20 cellular contexts compared by ENCODE assay signal in genomic region chr2:188466761-188467160, GRCh38.
A peak's percentile ranks its signal among the peaks of the same experiment; 100 is the strongest.
DNase-seq lines count a peak whose midpoint lies in the region; ATAC-seq, FAIRE-seq and TF ChIP-seq lines count a peak whose summit lies in the region.
"Had no signal": no experiment of that assay in that cellular context is flagged by ENCODE, and none has a peak within 500 bp of the region (broad histone marks: within the 10 kb centered on the region; RNA-seq: fewer than 3 reads in every experiment).

No MANE protein-coding gene starts in this region.

- no peak for TF ChIP-seq EP300 in tibial nerve (IDR thresholded peaks at IDR 0.05)

- ATAC-seq in foreskin keratinocyte (peak; percentile 44), HG03139 (IDR thresholded peaks at IDR 0.05; ENCODE audit: unreplicated experiment) (no peak)
- ATAC-seq: Right ventricle myocardium inferior had no signal

- no peaks in the 10 kb centered on the region for H3K27me3 Mint-ChIP-seq in progenitor cell of endocrine pancreas
- H3K27me3 Mint-ChIP-seq: CD4-positive, CD25-positive, alpha-beta regulatory T cell had no signal

- H3K27ac ChIP-seq in adrenal gland = peak overlapping the region in 4 of 5 donors; percentile 6 to 51 (median 42)
- H3K27ac ChIP-seq in foreskin keratinocyte = no peak overlapping the region
- no peak overlapping the region for H3K27ac ChIP-seq in tibial nerve
- H3K27ac ChIP-seq: PC-9, SJCRH30 had no signal

- intact Hi-C loops in adrenal gland (cut with DNase I) = no loop called here

- TF ChIP-seq CTCF in adrenal gland (IDR thresholded peaks at IDR 0.05) (no peak), foreskin keratinocyte (conservative IDR thresholded peaks at IDR 0.05) (no peak), progenitor cell of endocrine pancreas (IDR thresholded peaks at IDR 0.05; ENCODE audit: unreplicated experiment) (no peak), tibial nerve (IDR thresholded peaks at IDR 0.05) (no peak)

- WGBS in adrenal gland, 4 donors = 51 to 65% (median 56%) methylated on average over 1 of the region's 1 CpG
- WGBS in tibial nerve, 2 donors = 100% methylated on average over 1 of the region's 1 CpG

- DNase-seq in H54 (ENCODE audit: insufficient read length, low spot score) (no peak), adrenal gland (no peak), foreskin keratinocyte (peak; percentile 9 to 11), progenitor cell of endocrine pancreas (ENCODE audit: low spot score, unreplicated experiment) (no peak), DMS 273 (lab: John Stamatoyannopoulos, UW; ENCODE audit: unreplicated experiment) (no peak), tibial nerve (ENCODE audit: low spot score in 2 of 2) (no peak)
- DNase-seq: CD4-positive, CD25-positive, alpha-beta regulatory T cell; DMS53; GOT3; HCEC 1CT; KBM-7; MM.1S; NCI-H2029; NCI-H526 treated with DMSO at 0.1 percent for 48 hours; PC-9; SJCRH30 had no signal

- H3K36me3 Mint-ChIP-seq in progenitor cell of endocrine pancreas (ENCODE audit: insufficient read depth) = peaks cover 11% of the 10 kb centered on the region
- H3K36me3 Mint-ChIP-seq: CD4-positive, CD25-positive, alpha-beta regulatory T cell had no signal

- H3K4me3 ChIP-seq in adrenal gland (no peak overlapping the region), tibial nerve (no peak overlapping the region)
- H3K4me3 ChIP-seq: PC-9, SJCRH30 had no signal

- H3K36me3 ChIP-seq in adrenal gland (replicated peaks in 1 of 2) (no peaks in the 10 kb centered on the region), tibial nerve (no peaks in the 10 kb centered on the region)

- H3K9me3 ChIP-seq in adrenal gland (replicated peaks in 1 of 3) = no peaks in the 10 kb centered on the region
- peaks cover 0 to 15% (median 4%) of the 10 kb centered on the region in 4 donors for H3K9me3 ChIP-seq in tibial nerve

- peaks cover 3% of the 10 kb centered on the region for H3K4me1 Mint-ChIP-seq in progenitor cell of endocrine pancreas (ENCODE audit: low read depth)
- H3K4me1 Mint-ChIP-seq: CD4-positive, CD25-positive, alpha-beta regulatory T cell had no signal

- no peak overlapping the region for H3K4me3 Mint-ChIP-seq in progenitor cell of endocrine pancreas (ENCODE audit: low read depth)
- H3K4me3 Mint-ChIP-seq: CD4-positive, CD25-positive, alpha-beta regulatory T cell had no signal

- no peak for TF ChIP-seq POLR2A in H54 (IDR thresholded peaks at IDR 0.05; ENCODE audit: low read depth, low read length)
- no peak for TF ChIP-seq POLR2A in adrenal gland (IDR thresholded peaks at IDR 0.05)
- no peak for TF ChIP-seq POLR2A in tibial nerve (IDR thresholded peaks at IDR 0.05)

- H3K4me1 ChIP-seq in adrenal gland (replicated peaks in 1 of 2) (peaks cover 16 to 20% of the 10 kb centered on the region in 2 donors), foreskin keratinocyte (no peaks in the 10 kb centered on the region), tibial nerve (peaks cover 0 to 3% (median 0%) of the 10 kb centered on the region in 4 donors)
- H3K4me1 ChIP-seq: SJCRH30 had no signal

- H3K27me3 ChIP-seq in adrenal gland (no peaks in the 10 kb centered on the region), foreskin keratinocyte (no peaks in the 10 kb centered on the region), tibial nerve (no peaks in the 10 kb centered on the region)
- H3K27me3 ChIP-seq: SJCRH30 had no signal

- peak overlapping the region; percentile 46 for H3K27ac Mint-ChIP-seq in progenitor cell of endocrine pancreas
- H3K27ac Mint-ChIP-seq: CD4-positive, CD25-positive, alpha-beta regulatory T cell had no signal

- peak; percentile 45 for FAIRE-seq in H54 (lab: Jason Lieb, UNC)
- FAIRE-seq: D721Med, HTR-8/SVneo had no signal

- peaks cover 30% of the 10 kb centered on the region for H3K9me3 Mint-ChIP-seq in progenitor cell of endocrine pancreas (ENCODE audit: low read depth)

Comparison
In these comparisons a context has a peak if more than half of its experiments do, and no peak if none do; other contexts are left out.
1. DNase-seq: peak in foreskin keratinocyte (2 of 2); none in H54 (single experiment), adrenal gland (0 of 7), progenitor cell of endocrine pancreas (single experiment), DMS 273 (single experiment) and tibial nerve (0 of 2).
2. H3K27ac ChIP-seq: peak in adrenal gland (4 of 5); none in foreskin keratinocyte (single experiment) and tibial nerve (0 of 4).